Comparison of ENCODE assay signal across 8 cellular contexts in the genomic region with DNA sequence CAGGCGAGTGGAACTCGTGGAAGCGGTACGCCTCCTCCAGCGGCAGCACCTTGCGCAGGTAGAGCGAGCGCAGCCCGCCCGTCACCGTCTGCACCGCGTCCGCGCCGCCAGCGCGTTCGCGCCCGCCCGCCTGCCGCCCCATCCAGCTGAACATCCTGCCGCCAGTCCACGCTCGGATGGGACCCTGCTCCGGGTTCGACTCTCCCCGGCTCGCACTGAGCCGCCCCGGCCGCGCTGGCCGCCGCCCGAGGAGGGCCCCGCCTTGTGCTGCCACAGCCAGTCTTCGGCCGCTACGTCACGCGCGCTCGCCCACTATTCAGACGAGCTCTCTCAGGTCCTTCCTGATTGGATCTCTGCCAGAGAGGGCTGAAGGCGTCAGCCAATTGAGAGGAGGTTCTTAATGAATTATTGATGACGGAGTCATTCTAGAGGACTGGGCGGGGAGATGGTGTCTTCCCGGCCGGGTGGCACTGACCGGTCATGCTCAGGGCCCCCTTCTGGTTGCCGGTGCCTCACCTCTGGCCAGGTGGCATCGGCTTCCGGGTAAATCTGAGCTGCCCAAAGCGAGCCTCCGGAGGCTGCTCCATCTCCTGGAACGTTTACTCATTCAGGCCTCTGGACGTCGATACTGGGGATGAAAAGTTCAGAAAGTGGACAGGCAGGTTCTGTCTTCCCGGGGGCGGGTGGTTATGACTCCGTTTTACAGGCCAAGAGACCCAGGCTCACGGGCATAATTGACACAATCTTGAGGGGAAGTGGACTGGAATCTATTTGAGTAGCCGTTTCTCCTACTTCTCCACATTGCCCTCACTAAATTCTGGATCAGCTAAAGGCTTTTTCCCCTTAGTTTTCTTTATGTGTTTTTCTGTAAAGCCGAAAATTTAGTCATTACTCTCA. TPM values are rescaled to one million over a fixed set of nuclear protein-coding genes. Genes with fewer than 3 reads are reported as not detected.
DNase-seq lines count a peak whose midpoint lies in the region; ATAC-seq and TF ChIP-seq lines count a peak whose summit lies in the region.

Gene EHD4, minus strand, starts transcription at position 217 of the 897 bp plus-strand sequence. Its CDS starts 63 bp downstream, at position 154.

- H3K27ac ChIP-seq in smooth muscle cell (ENCODE audit: low read depth): peak within 1 kb of the TSS; percentile 61

- peak within 1 kb of the TSS; percentile 94 for H3K4me3 ChIP-seq in WI38 (ENCODE audit: low read depth, low read length)
- peak within 1 kb of the TSS; percentile 89 to 100 for H3K4me3 ChIP-seq in cardiac fibroblast (replicated peaks in 1 of 2; ENCODE audit: low read depth in 2 of 2, low read length in 2 of 2)
- H3K4me3 ChIP-seq in smooth muscle cell: peak within 1 kb of the TSS; percentile 73

- peak within 1 kb of the TSS; percentile 70 for H2AFZ ChIP-seq in smooth muscle cell (ENCODE audit: low read depth)

- peaks cover 17% of the 10 kb centered on the region for H3K4me1 ChIP-seq in smooth muscle cell (ENCODE audit: low read depth)

- H3K9ac ChIP-seq in smooth muscle cell (ENCODE audit: low read depth): peak within 1 kb of the TSS; percentile 75

- WGBS in smooth muscle cell (ENCODE audit: low lambda C conversion rate): 3% methylated on average over 44 of the region's 66 CpGs

- H3K79me2 ChIP-seq in smooth muscle cell (ENCODE audit: low read depth): peaks cover 43% of the 10 kb centered on the region

- H4K20me1 ChIP-seq in smooth muscle cell (ENCODE audit: low read depth): peaks cover 23% of the 10 kb centered on the region

- H3K4me2 ChIP-seq in smooth muscle cell: peak within 1 kb of the TSS; percentile 98

- ATAC-seq in GM18873 (IDR thresholded peaks at IDR 0.05; ENCODE audit: low FRiP score, unreplicated experiment) (peak; percentile 75), HG03139 (IDR thresholded peaks at IDR 0.05; ENCODE audit: unreplicated experiment) (peak; percentile 72)

- peaks cover 5% of the 10 kb centered on the region for H3F3A ChIP-seq in smooth muscle cell (ENCODE audit: low read depth)

- H3K27me3 ChIP-seq in smooth muscle cell (ENCODE audit: low read depth): no peaks in the 10 kb centered on the region

- H3K36me3 ChIP-seq in smooth muscle cell (ENCODE audit: low read depth): no peaks in the 10 kb centered on the region

- TF ChIP-seq CTCF in WI38 (IDR thresholded peaks at IDR 0.05; ENCODE audit: low read depth, low read length) (peak; percentile 40), cardiac fibroblast (IDR thresholded peaks at IDR 0.05; ENCODE audit: low read depth, low read length) (peak; percentile 21), smooth muscle cell (IDR thresholded peaks at IDR 0.05; ENCODE audit: borderline replicate concordance, insufficient read depth, poor library complexity, severe bottlenecking) (peak; percentile 36)

- no peaks in the 10 kb centered on the region for H3K9me3 ChIP-seq in smooth muscle cell (replicated peaks; ENCODE audit: low read depth)

- DNase-seq in AG08395 (ENCODE audit: low spot score) (peak; percentile 99), NCI-H2227 (lab: John Stamatoyannopoulos, UW; ENCODE audit: unreplicated experiment) (peak; percentile 95), cardiac fibroblast (ENCODE audit: low read depth in 2 of 2) (peak; percentile 99), iPS-NIHi7 (ENCODE audit: extremely low spot score) (peak; percentile 99), smooth muscle cell (lab: John Stamatoyannopoulos, UW; ENCODE audit: unreplicated experiment) (peak; percentile 77)

RNA-seq across cellular contexts. Expression of gene EHD4, which starts in this region (rescaled TPM):
- 11.5 TPM in 2 replicates for total RNA-seq in smooth muscle cell
- polyA plus RNA-seq in smooth muscle cell: 15.8 and 19.2 TPM in 2 replicates

Comparison
In these comparisons a context has a peak if more than half of its experiments do, and no peak if none do; other contexts are left out.
1. Peak in every context shown above with its lines: DNase-seq, ATAC-seq, H3K4me3 ChIP-seq and H3K27ac ChIP-seq.